ENCODE assay signal across 9 cellular contexts in genomic region chr18:77702686-77703085, GRCh38.
A peak's percentile ranks its signal among the peaks of the same experiment; 100 is the strongest.
DNase-seq lines count a peak whose midpoint lies in the region; ATAC-seq and TF ChIP-seq lines count a peak whose summit lies in the region.
"Had no signal": no experiment of that assay in that cellular context is flagged by ENCODE, and none has a peak within 500 bp of the region (broad histone marks: within the 10 kb centered on the region; RNA-seq: fewer than 3 reads in every experiment).

No MANE protein-coding gene starts in this region.

- peak; percentile 65 to 68 for TF ChIP-seq RAD21 in liver (IDR thresholded peaks at IDR 0.05)

- POLR2A ChIA-PET in WTC11 (lab: Charles Lee) = no interaction called here

- no peak overlapping the region for H3K9ac ChIP-seq in liver (ENCODE audit: low read depth in 1 of 2, low read length in 2 of 2)

- no peak overlapping the region for H3K4me3 ChIP-seq in liver (ENCODE audit: low read depth in 1 of 3, low read length in 3 of 3)

- H3K27me3 Mint-ChIP-seq in WTC11 (ENCODE audit: low read depth) = no peaks in the 10 kb centered on the region; the same call in 1 of the 2 replicates

- no peaks in the 10 kb centered on the region for H3K9me3 ChIP-seq in liver (ENCODE audit: control insufficient read depth in 4 of 4, low read length in 3 of 4)

- peaks cover 3% of the 10 kb centered on the region; the same call in 1 of the 2 replicates for H3K9me3 Mint-ChIP-seq in WTC11
- H3K9me3 Mint-ChIP-seq: stimulated activated naive CD8-positive, alpha-beta T cell treated with anti-CD3 and anti-CD28 coated beads, Interleukin-15, Interleukin-2, amounts not matched to agents 100 ng/mL and 50 ng/mL, for 24 hours had no signal

- H3K36me3 ChIP-seq in liver (ENCODE audit: control insufficient read depth in 4 of 4, insufficient read depth in 3 of 4, low read depth in 1 of 4, low read length in 3 of 4) = no peaks in the 10 kb centered on the region

- 22% methylated on average over 4 of the region's 4 CpGs for WGBS in liver

- H3K27me3 ChIP-seq in liver (ENCODE audit: control insufficient read depth in 4 of 4, insufficient read depth in 4 of 4, low read length in 3 of 4) = peaks cover 0 to 2% (median 0%) of the 10 kb centered on the region in 4 donors

- ATAC-seq in WTC11 (no peak), HG02884 (IDR thresholded peaks at IDR 0.05; ENCODE audit: unreplicated experiment) (no peak), HG02623 (IDR thresholded peaks at IDR 0.05; ENCODE audit: unreplicated experiment) (no peak)

- H3K27ac Mint-ChIP-seq in WTC11 = no peak overlapping the region
- H3K27ac Mint-ChIP-seq: stimulated activated naive CD8-positive, alpha-beta T cell treated with anti-CD3 and anti-CD28 coated beads, Interleukin-15, Interleukin-2, amounts not matched to agents 100 ng/mL and 50 ng/mL, for 24 hours had no signal

- H3K36me3 Mint-ChIP-seq in WTC11 = no peaks in the 10 kb centered on the region

- H3K4me3 Mint-ChIP-seq in WTC11 = no peak overlapping the region
- H3K4me3 Mint-ChIP-seq: stimulated activated naive CD8-positive, alpha-beta T cell treated with anti-CD3 and anti-CD28 coated beads, Interleukin-15, Interleukin-2, amounts not matched to agents 100 ng/mL and 50 ng/mL, for 24 hours had no signal

- no peaks in the 10 kb centered on the region for H3K4me1 ChIP-seq in liver (ENCODE audit: control insufficient read depth in 4 of 4, insufficient read depth in 4 of 4, low read length in 3 of 4)

- CTCF ChIA-PET in WTC11 (lab: Charles Lee) = interaction anchor here (0.6 to 1.1 kb wide), 11 partner anchors 8 to 781 kb away, joined by 3 to 8 read pairs (median 5); no protein-coding TSS in a partner anchor

- peak; percentile 4 for DNase-seq in ELR (ENCODE audit: low read depth)
- peak; percentile 80 for DNase-seq in NCI-H146 treated with DMSO at 0.1 percent for 48 hours (lab: John Stamatoyannopoulos, UW; ENCODE audit: unreplicated experiment)
- DNase-seq in WTC11 (ENCODE audit: low spot score) = peak; percentile 37
- no peak for DNase-seq in activated T-cell treated with anti-CD3 and anti-CD28 coated beads, Interleukin-2, amount 50 U/mL, for 1 hour
- no peak for DNase-seq in NOMO-1 treated with DMSO at 0.1 percent for 48 hours (lab: John Stamatoyannopoulos, UW; ENCODE audit: unreplicated experiment)

- no peak overlapping the region for H3K27ac ChIP-seq in liver (ENCODE audit: low read depth in 1 of 2, low read length in 2 of 2)

- TF ChIP-seq CTCF in WTC11 (IDR thresholded peaks at IDR 0.05) (no peak), liver (IDR thresholded peaks at IDR 0.05; ENCODE audit: low read depth, low read length, missing input control) (peak; percentile 31)

- H3K4me1 Mint-ChIP-seq in WTC11 = no peaks in the 10 kb centered on the region

TF ChIP-seq in WTC11, 78 proteins besides CTCF, POLR2A, EP300 and RAD21:
- TF ChIP-seq SMAD4 (CRISPR knock-in tag; IDR thresholded peaks at IDR 0.05) (no peak), ZNF532 (CRISPR knock-in tag; IDR thresholded peaks at IDR 0.05; ENCODE audit: borderline replicate concordance) (no peak)

TF ChIP-seq in liver, 16 proteins besides CTCF, POLR2A, EP300 and RAD21:
- no peak for TF ChIP-seq YY1 (IDR thresholded peaks at IDR 0.05)
- no peak for TF ChIP-seq GABPA (IDR thresholded peaks at IDR 0.05 in 1 of 2, conservative IDR thresholded peaks at IDR 0.05 in 1 of 2)
- TF ChIP-seq MAX (IDR thresholded peaks at IDR 0.05) = no peak
- no peak for TF ChIP-seq FOXA1 (IDR thresholded peaks at IDR 0.05)
- no peak for TF ChIP-seq ATF3 (IDR thresholded peaks at IDR 0.05)
- TF ChIP-seq REST (IDR thresholded peaks at IDR 0.05) = no peak
- TF ChIP-seq FOXA2 (IDR thresholded peaks at IDR 0.05) = no peak
- no peak for TF ChIP-seq RXRA (IDR thresholded peaks at IDR 0.05)
- no peak for TF ChIP-seq TAF1 (conservative IDR thresholded peaks at IDR 0.05)
- TF ChIP-seq NR2F2 (IDR thresholded peaks at IDR 0.05) = no peak
- no peak for TF ChIP-seq EGR1 (IDR thresholded peaks at IDR 0.05; ENCODE audit: low read depth in 2 of 2)

Comparison
In these comparisons a context has a peak if more than half of its experiments do, and no peak if none do; other contexts are left out.
1. DNase-seq: peak in ELR (single experiment), NCI-H146 treated with DMSO at 0.1 percent for 48 hours (single experiment) and WTC11 (single experiment); none in activated T-cell treated with anti-CD3 and anti-CD28 coated beads, Interleukin-2, amount 50 U/mL, for 1 hour (single experiment) and NOMO-1 treated with DMSO at 0.1 percent for 48 hours (single experiment).